In the genomic region with DNA sequence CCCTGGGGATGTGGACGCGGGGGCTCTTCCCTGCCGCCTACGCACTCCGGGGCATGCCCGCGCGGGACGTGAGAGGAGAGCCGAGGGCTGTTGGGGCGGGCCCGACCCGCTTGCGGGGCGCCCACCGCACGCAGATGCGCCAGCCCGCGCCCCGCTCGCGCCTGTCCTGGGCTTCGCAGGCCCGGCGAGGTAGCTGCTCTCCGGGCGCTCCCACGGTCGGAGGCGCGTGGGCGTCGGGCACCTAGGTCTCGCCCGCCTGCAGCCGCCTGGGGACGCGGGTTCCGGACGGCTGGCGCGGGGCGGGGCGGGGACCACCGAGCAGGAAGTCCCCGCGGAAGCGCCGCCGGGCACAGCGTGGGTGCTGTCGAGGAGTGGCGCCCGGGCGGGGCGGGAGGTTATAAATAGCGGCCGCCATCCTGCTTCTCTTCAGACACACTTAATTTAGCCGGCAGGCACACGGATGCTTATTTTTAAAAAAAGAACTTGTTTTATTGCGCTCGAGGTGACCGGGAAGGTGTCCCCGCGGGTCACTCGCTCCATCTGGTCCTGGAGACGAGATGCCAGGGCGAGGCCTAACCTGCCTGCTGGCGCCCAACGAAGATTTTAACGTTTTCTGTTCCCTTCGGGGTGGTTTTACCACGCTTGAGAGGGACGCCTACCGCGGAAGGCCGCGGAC, we compare ENCODE assay signal across 8 cellular contexts. TPM values are rescaled to one million over a fixed set of nuclear protein-coding genes. Genes with fewer than 3 reads are reported as not detected.
DNase-seq lines count a peak whose midpoint lies in the region; ATAC-seq lines count a peak whose summit lies in the region.

No MANE protein-coding gene starts in this region.

- H3K79me2 ChIP-seq in GM23248 (ENCODE audit: insufficient read depth), result no peaks in the 10 kb centered on the region

- intact Hi-C loops in left colon (cut with DNase I, micrococcal nuclease), result loop anchor here in 1 of 2 donors (10.0 kb wide), 1 partner anchor 67 kb away; no protein-coding TSS in a partner anchor
- intact Hi-C loops in posterior cingulate gyrus (cut with DNase I), result no loop called here

- peak overlapping the region; percentile 96 for H3K4me2 ChIP-seq in GM23248 (ENCODE audit: unreplicated experiment)

- DNase-seq in GM03348 (ENCODE audit: low spot score) (peak; percentile 20), GM23248 (peak; percentile 64), NCI-H748 (lab: John Stamatoyannopoulos, UW; ENCODE audit: unreplicated experiment) (peak; percentile 69), left colon (peak in 1 of 2 donors; percentile 54), posterior cingulate gyrus (no peak), C1 segment of cervical spinal cord (lab: John Stamatoyannopoulos, UW) (no peak)
- DNase-seq in stimulated activated CD8-positive, alpha-beta memory T cell treated with anti-CD3 and anti-CD28 coated beads, Interleukin-4, amount 100 ng/mL, for 4 hours (ENCODE audit: low read depth in 2 of 2, low spot score in 1 of 2), result peak; percentile 22 to 48

- peak overlapping the region; percentile 41 for H3K27ac Mint-ChIP-seq in activated naive CD8-positive, alpha-beta T cell

- 0 out of 2 replicates have a peak, but pooled peaks cover 5% of the 10 kb centered on the region for H3K27me3 ChIP-seq in GM23248 (replicated peaks; ENCODE audit: insufficient read depth)

- H3F3A ChIP-seq in GM23248 (ENCODE audit: insufficient read depth), result peaks cover 22% of the 10 kb centered on the region

- no peaks in the 10 kb centered on the region for H3K36me3 ChIP-seq in GM23248 (ENCODE audit: low read depth)

- H4K20me1 ChIP-seq in GM23248 (ENCODE audit: insufficient read depth), result no peaks in the 10 kb centered on the region

- H3K4me3 Mint-ChIP-seq in activated naive CD8-positive, alpha-beta T cell, result peak overlapping the region; percentile 85

- peaks cover 23% of the 10 kb centered on the region for H3K4me1 Mint-ChIP-seq in activated naive CD8-positive, alpha-beta T cell (ENCODE audit: low read depth)

- no peaks in the 10 kb centered on the region for H3K9me3 Mint-ChIP-seq in activated naive CD8-positive, alpha-beta T cell (ENCODE audit: low read depth)

- H3K9ac ChIP-seq in GM23248, result peak overlapping the region; percentile 75

- H3K9me3 ChIP-seq in GM23248 (ENCODE audit: low read depth), result no peaks in the 10 kb centered on the region

- H3K9me2 ChIP-seq in GM23248 (ENCODE audit: insufficient read depth), result no peaks in the 10 kb centered on the region

- no peak overlapping the region for H3K27ac ChIP-seq in GM23248

- H3K4me1 ChIP-seq in GM23248 (ENCODE audit: insufficient read depth), result peaks cover 5% of the 10 kb centered on the region

- in situ Hi-C loops in GM23248 (cut with MboI), result no loop called here

- peak overlapping the region; percentile 79 for H3K4me3 ChIP-seq in GM23248

- WGBS in GM23248 (ENCODE audit: low coverage in 1 of 2, low lambda C conversion rate in 2 of 2, missing lambda C conversion rate in 2 of 2), 2 experiments, result 10 to 19% methylated on average over 35 to 69 of the region's 79 CpGs

- H3K36me3 Mint-ChIP-seq in activated naive CD8-positive, alpha-beta T cell, result no peaks in the 10 kb centered on the region

- peak; percentile 40 for ATAC-seq in left colon

- peaks cover 2% of the 10 kb centered on the region for H3K27me3 Mint-ChIP-seq in activated naive CD8-positive, alpha-beta T cell

- H2AFZ ChIP-seq in GM23248, result peak overlapping the region; percentile 84

RNA-seq across cellular contexts. Expression of a gene that starts 0.6 kb away (rescaled TPM):
- total RNA-seq in GM23248 (2014; rRNA removed; shearing (Covaris generic)), result 5.5 and 5.8 TPM in 2 replicates
- 1.9 and 2.1 TPM in 2 replicates for polyA plus RNA-seq in GM23248 (2016; fragmentation: Nextera tagmentation; extraction: Ambion mirVana)
- not detected for total RNA-seq in left colon

RNA-seq across cellular contexts. Expression of a gene that starts 31.3 kb away (rescaled TPM):
- 0.11 and 0.25 TPM in 2 replicates for total RNA-seq in GM23248 (2014; rRNA removed; shearing (Covaris generic))
- 0.16 and 0.20 TPM in 2 replicates for polyA plus RNA-seq in GM23248 (2016; fragmentation: Nextera tagmentation; extraction: Ambion mirVana)
- 10 to 100 TPM; 39.0 to 45.0 TPM for total RNA-seq in left colon

Comparison
In these comparisons a context has a peak if more than half of its experiments do, and no peak if none do; other contexts are left out.
1. DNase-seq: peak in GM03348 (single experiment), GM23248 (single experiment), NCI-H748 (single experiment) and stimulated activated CD8-positive, alpha-beta memory T cell treated with anti-CD3 and anti-CD28 coated beads, Interleukin-4, amount 100 ng/mL, for 4 hours (2 of 2); none in posterior cingulate gyrus (0 of 10) and C1 segment of cervical spinal cord (0 of 14).
2. RNA of a gene that starts 31.3 kb away (total RNA-seq): 39.0 to 45.0 TPM in left colon; 0.11 to 0.25 TPM in GM23248; every median in the first group is over 10 times any median in the second.